Comparison of ENCODE assay signal across 1 cellular context in the genomic region with DNA sequence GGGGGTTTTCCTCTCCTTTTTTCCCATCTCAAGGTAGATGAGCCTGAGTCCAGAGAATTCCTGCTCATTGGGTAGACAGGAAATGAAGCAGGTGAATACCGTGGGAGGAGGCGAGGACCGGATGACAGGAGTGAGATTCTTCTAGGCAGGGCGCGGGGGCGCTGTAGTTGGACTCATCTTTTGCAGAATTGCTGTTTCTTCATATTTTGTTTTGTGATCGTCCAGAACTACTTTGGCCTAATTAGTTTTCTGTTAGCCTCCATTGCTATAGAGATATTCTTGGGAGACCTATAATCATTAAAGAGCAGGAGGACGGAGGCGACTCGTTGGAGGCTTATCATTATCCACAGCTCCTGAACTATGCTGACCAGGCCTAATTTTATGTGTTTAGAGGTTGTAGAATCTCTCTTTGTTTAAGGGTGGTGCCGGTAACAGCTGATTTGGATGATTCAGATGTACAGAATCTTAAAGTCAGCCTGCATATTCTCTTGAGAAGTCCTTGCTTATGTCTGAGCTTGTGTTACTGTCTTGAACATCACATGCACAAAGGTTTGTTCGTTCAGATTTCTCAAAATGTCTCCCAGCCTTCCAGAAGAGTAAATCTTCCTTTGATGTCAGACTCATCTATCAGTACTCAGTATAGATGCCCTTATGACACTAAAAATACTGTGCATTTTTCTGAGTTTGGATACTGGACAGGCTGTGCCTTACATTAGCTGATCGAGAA.
A peak's percentile ranks its signal among the peaks of the same experiment; 100 is the strongest.
TF ChIP-seq lines count a peak whose summit lies in the region.

No MANE protein-coding gene starts in this region.

TF ChIP-seq in H1, 55 proteins besides CTCF, POLR2A, EP300 and RAD21:
- peak in 1 of 2 experiments; percentile 50; a peak in 1 of 4 replicates for TF ChIP-seq SIN3A (conservative IDR thresholded peaks at IDR 0.05 in 1 of 2, IDR thresholded peaks at IDR 0.05 in 1 of 2; ENCODE audit: low read depth in 1 of 2, low read length in 2 of 2)
- no peak for TF ChIP-seq CHD2 (IDR thresholded peaks at IDR 0.05; ENCODE audit: low read length)
- no peak for TF ChIP-seq CHD1 (IDR thresholded peaks at IDR 0.05; ENCODE audit: low read depth, low read length)
- TF ChIP-seq SAP30 (IDR thresholded peaks at IDR 0.05; ENCODE audit: insufficient read depth, insufficient replicate concordance, low read length): peak; percentile 22
- 0 out of 4 replicates have a peak, but pooled peaks of 1 of the 2 experiments have one; percentile 12 for TF ChIP-seq HDAC2 (IDR thresholded peaks at IDR 0.05; ENCODE audit: borderline replicate concordance in 1 of 2, low read depth in 2 of 2, low read length in 2 of 2)
- TF ChIP-seq EGR1 (IDR thresholded peaks at IDR 0.05; ENCODE audit: borderline replicate concordance, low read depth, low read length): 0 out of 2 replicates have a peak, but pooled peaks have one; percentile 16
TF ChIP-seq in H1: peak in this region for 4.
